12 cellular contexts compared by ENCODE assay signal in genomic region chr6:3454206-3455016, GRCh38. TPM values are rescaled to one million over a fixed set of nuclear protein-coding genes. Genes with fewer than 3 reads are reported as not detected.
DNase-seq lines count a peak whose midpoint lies in the region; ATAC-seq and TF ChIP-seq lines count a peak whose summit lies in the region.
"Had no signal": no experiment of that assay in that cellular context is flagged by ENCODE, and none has a peak within 500 bp of the region (broad histone marks: within the 10 kb centered on the region; RNA-seq: fewer than 3 reads in every experiment).

No MANE protein-coding gene starts in this region.

- H3K4me3 ChIP-seq in BLaER1 treated with 17β-estradiol and CSF1 and Interleukin-3, amounts not matched to agents 10 nM and 100 nM, result peak overlapping the region in 4 of 10 experiments; percentile 73 to 82 (median 77); a peak in 5 of 20 replicates
- peak overlapping the region; percentile 26 for H3K4me3 ChIP-seq in Loucy (ENCODE audit: low read length, poor library complexity, severe bottlenecking)
- H3K4me3 ChIP-seq in dorsolateral prefrontal cortex, result peak overlapping the region; percentile 72 to 95 (median 87)
- H3K4me3 ChIP-seq in muscle layer of duodenum (ENCODE audit: low read depth in 1 of 2, low read length in 2 of 2), result peak overlapping the region; percentile 60 to 84

- peak overlapping the region in 7 of 11 experiments; percentile 98 to 100 (median 99); a peak in 9 of 22 replicates for H3K4me2 ChIP-seq in BLaER1 treated with 17β-estradiol and CSF1 and Interleukin-3, amounts not matched to agents 10 nM and 100 nM
- peak overlapping the region; percentile 45 for H3K4me2 ChIP-seq in Loucy (ENCODE audit: low read depth, low read length, poor library complexity, severe bottlenecking)

- peaks cover 14 to 30% (median 22%) of the 10 kb centered on the region in 10 experiments; a peak in 19 of 20 replicates for H3K4me1 ChIP-seq in BLaER1 treated with 17β-estradiol and CSF1 and Interleukin-3, amounts not matched to agents 10 nM and 100 nM
- H3K4me1 ChIP-seq in Loucy (ENCODE audit: insufficient read depth, low read length, poor library complexity, severe bottlenecking), result peaks cover 19% of the 10 kb centered on the region
- H3K4me1 ChIP-seq in muscle layer of duodenum (ENCODE audit: control insufficient read depth in 1 of 2, insufficient read depth in 2 of 2, low read length in 2 of 2), result peaks cover 7 to 36% of the 10 kb centered on the region in 2 donors

- DNase-seq in dorsolateral prefrontal cortex, result no peak
- DNase-seq in activated CD4-positive, CD25-positive, alpha-beta regulatory T cell (lab: John Stamatoyannopoulos, UW), result no peak
- DNase-seq in HPDE6-E6E7 (ENCODE audit: extremely low spot score), result no peak
- no peak for DNase-seq in activated effector memory CD4-positive, alpha-beta T cell treated with Interleukin-2 at 50 U/mL for 16 hours
- DNase-seq: GOT3, NCI-H2171, ovary had no signal

- H3K27me3 ChIP-seq in BLaER1 treated with 17β-estradiol and CSF1 and Interleukin-3, amounts not matched to agents 10 nM and 100 nM, result peaks cover 54 to 68% (median 66%) of the 10 kb centered on the region in 11 experiments
- H3K27me3 ChIP-seq in Loucy (ENCODE audit: insufficient read depth, low read length, poor library complexity, severe bottlenecking) (no peaks in the 10 kb centered on the region), dorsolateral prefrontal cortex (no peaks in the 10 kb centered on the region), muscle layer of duodenum (ENCODE audit: low read depth, low read length) (peaks cover 8% of the 10 kb centered on the region)
- H3K27me3 ChIP-seq: ascending aorta, ovary had no signal

- intact Hi-C loops in dorsolateral prefrontal cortex (cut with DNase I), result loop anchor here (5.0 to 10.0 kb wide), 5 partner anchors 37 to 172 kb away; no protein-coding TSS in a partner anchor

- TF ChIP-seq CTCF in Loucy (conservative IDR thresholded peaks at IDR 0.05; ENCODE audit: low read length) (no peak), dorsolateral prefrontal cortex (IDR thresholded peaks at IDR 0.05 in 54 of 56, conservative IDR thresholded peaks at IDR 0.05 in 2 of 56; ENCODE audit: low read depth in 1 of 56, partially characterized antibody in 56 of 56) (no peak)

- no peaks in the 10 kb centered on the region for H3K36me3 ChIP-seq in BLaER1 treated with 17β-estradiol and CSF1 and Interleukin-3, amounts not matched to agents 10 nM and 100 nM
- H3K36me3 ChIP-seq in Loucy (ENCODE audit: insufficient read depth, low read length) (no peaks in the 10 kb centered on the region), muscle layer of duodenum (ENCODE audit: control insufficient read depth in 1 of 2, insufficient read depth in 2 of 2, low read length in 2 of 2) (no peaks in the 10 kb centered on the region)
- H3K36me3 ChIP-seq: ascending aorta, ovary had no signal

- H3F3A ChIP-seq in Loucy (ENCODE audit: low read depth), result peaks cover 7% of the 10 kb centered on the region; the same call in 1 of the 2 replicates

- H3K9ac ChIP-seq in BLaER1 treated with 17β-estradiol and CSF1 and Interleukin-3, amounts not matched to agents 10 nM and 100 nM, result no peak overlapping the region
- no peak overlapping the region for H3K9ac ChIP-seq in Loucy (ENCODE audit: low read depth, low read length, poor library complexity, severe bottlenecking)

- no peak for ATAC-seq in HG03565 (IDR thresholded peaks at IDR 0.05; ENCODE audit: unreplicated experiment)

- H4K20me1 ChIP-seq in BLaER1 treated with 17β-estradiol and CSF1 and Interleukin-3, amounts not matched to agents 10 nM and 100 nM, result peaks cover 0 to 29% (median 23%) of the 10 kb centered on the region in 11 experiments; a peak in 18 of 22 replicates
- H4K20me1 ChIP-seq in Loucy (ENCODE audit: insufficient read depth, low read length, poor library complexity, severe bottlenecking), result no peaks in the 10 kb centered on the region

- 0 out of 2 replicates have a peak overlapping the region, but pooled peaks have one; percentile 4 for H2AFZ ChIP-seq in Loucy (ENCODE audit: low read length)

- no peaks in the 10 kb centered on the region for H3K9me3 ChIP-seq in BLaER1 treated with 17β-estradiol and CSF1 and Interleukin-3, amounts not matched to agents 10 nM and 100 nM (replicated peaks in 1 of 11)
- no peaks in the 10 kb centered on the region for H3K9me3 ChIP-seq in Loucy (ENCODE audit: insufficient read depth, low read depth, low read length)
- no peaks in the 10 kb centered on the region for H3K9me3 ChIP-seq in muscle layer of duodenum (ENCODE audit: control insufficient read depth in 1 of 2, low read length in 2 of 2)
- H3K9me3 ChIP-seq: ascending aorta, ovary had no signal

- H3K79me2 ChIP-seq in Loucy (ENCODE audit: insufficient read depth, low read length), result 0 out of 2 replicates have a peak, but pooled peaks cover 6% of the 10 kb centered on the region

- no peak overlapping the region for H3K27ac ChIP-seq in BLaER1 treated with 17β-estradiol and CSF1 and Interleukin-3, amounts not matched to agents 10 nM and 100 nM
- H3K27ac ChIP-seq in dorsolateral prefrontal cortex (peak overlapping the region in 49 of 59 donors; percentile 6 to 99 (median 90)), muscle layer of duodenum (ENCODE audit: low read length) (peak overlapping the region; percentile 40)
- H3K27ac ChIP-seq: ascending aorta, ovary had no signal

- no peaks in the 10 kb centered on the region for H3K9me2 ChIP-seq in Loucy (replicated peaks; ENCODE audit: low read depth, low read length)

RNA-seq across cellular contexts. Expression of gene SLC22A23, which starts 2.4 kb away (rescaled TPM):
- total RNA-seq in dorsolateral prefrontal cortex, result 100 to 1,000 TPM in 1 of 120 experiments, 10 to 100 TPM in 119; 36.4 to 160 (median 55.7) TPM

Comparison
In these comparisons a context has a peak if more than half of its experiments do, and no peak if none do; other contexts are left out.
1. H3K27ac ChIP-seq: peak in dorsolateral prefrontal cortex (49 of 59) and muscle layer of duodenum (single experiment); none in BLaER1 treated with 17β-estradiol and CSF1 and Interleukin-3, amounts not matched to agents 10 nM and 100 nM (0 of 11).